ENCODE assay signal across 1 cellular context in the genomic region with DNA sequence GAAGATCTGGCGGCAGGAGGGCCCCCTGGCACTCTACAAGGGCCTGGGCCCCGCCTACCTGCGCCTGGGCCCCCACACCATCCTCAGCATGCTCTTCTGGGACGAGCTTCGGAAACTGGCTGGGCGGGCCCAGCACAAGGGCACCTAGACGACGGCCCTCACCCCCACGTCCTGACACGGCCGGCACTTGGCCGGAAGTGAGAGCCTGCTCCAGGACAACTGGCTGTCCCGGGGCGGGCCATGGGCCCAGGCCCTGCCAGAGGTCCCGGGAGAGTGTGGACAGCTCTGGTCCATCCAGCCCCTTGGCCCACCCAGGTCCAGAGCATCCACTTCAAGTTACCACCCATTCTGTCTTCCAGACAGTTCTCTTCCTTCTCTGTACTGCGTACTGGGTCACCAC.
TF ChIP-seq lines count a peak whose summit lies in the region.

No MANE protein-coding gene starts in this region.

TF ChIP-seq in endothelial cell of umbilical vein, 7 proteins besides CTCF, POLR2A, EP300 and RAD21:
- TF ChIP-seq POLR2AphosphoS5 (IDR thresholded peaks at IDR 0.05; ENCODE audit: insufficient read depth, low read depth, low read length) (peak; percentile 32), GATA2 (IDR thresholded peaks at IDR 0.05; ENCODE audit: insufficient read depth, insufficient read length, low read depth, low read length) (no peak)
